In the genomic region with DNA sequence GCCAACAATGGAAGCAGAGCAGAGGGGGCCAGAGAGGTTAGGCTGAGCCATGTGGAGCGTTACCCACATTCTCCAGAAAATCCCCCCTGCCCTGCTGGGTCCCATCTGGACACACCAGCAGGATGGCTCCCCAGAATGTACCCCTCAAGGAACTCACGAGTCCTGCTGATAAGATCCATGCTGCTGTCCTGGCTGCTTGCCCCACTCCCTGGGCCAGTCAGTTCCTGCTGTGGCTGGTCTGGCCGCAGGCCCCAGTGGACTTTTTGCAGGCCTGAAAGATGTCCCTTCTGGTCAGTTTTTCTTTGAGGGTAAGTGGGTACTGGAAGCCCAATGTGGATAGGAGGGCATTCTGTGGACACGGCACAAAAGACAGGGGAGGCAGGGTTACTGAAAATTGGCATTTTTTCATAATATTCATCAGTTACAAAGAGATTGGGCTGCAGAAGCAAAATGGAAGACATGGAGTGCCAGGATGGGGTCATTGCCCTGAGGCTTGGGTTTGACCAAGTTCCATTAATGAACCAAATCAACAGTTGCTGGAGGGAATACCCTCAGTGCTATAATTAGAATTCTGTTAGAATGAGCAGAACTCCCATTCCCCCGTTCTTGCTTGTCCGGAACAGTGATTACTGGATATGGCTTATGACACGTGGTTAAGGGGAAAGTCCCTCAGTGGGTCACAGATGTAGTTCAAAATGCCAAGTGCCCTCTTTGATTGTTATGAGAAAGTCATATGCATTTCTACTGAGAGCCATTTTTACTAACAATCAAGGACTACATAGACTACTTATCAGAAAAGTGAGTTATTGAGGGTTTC, we compare ENCODE assay signal across 11 cellular contexts.
"Had no signal": no experiment of that assay in that cellular context is flagged by ENCODE, and none has a peak within 500 bp of the region (broad histone marks: within the 10 kb centered on the region; RNA-seq: fewer than 3 reads in every experiment).

No MANE protein-coding gene starts in this region.

- ATAC-seq: esophagus mucosa, right cardiac atrium, upper lobe of right lung had no signal

- H3K36me3 ChIP-seq: cardiac muscle cell, upper lobe of right lung had no signal

- H3K9me3 ChIP-seq: upper lobe of right lung had no signal

- H3K27ac ChIP-seq: cardiac muscle cell, upper lobe of right lung had no signal

- H3K27me3 Mint-ChIP-seq: progenitor cell of endocrine pancreas had no signal

- H3K4me3 ChIP-seq: cardiac muscle cell, smooth muscle cell, upper lobe of right lung had no signal

- H3K27ac Mint-ChIP-seq: mesothelial cell of epicardium, progenitor cell of endocrine pancreas had no signal

- H3K4me1 Mint-ChIP-seq: mesothelial cell of epicardium had no signal

- H3K27me3 ChIP-seq: cardiac muscle cell, upper lobe of right lung had no signal

- DNase-seq: activated gamma-delta T cell, hypothalamus, kidney glomerular epithelial cell, right cardiac atrium, T-helper 9 cell, upper lobe of right lung had no signal

- H3K4me2 ChIP-seq: smooth muscle cell had no signal

- H3K4me3 Mint-ChIP-seq: mesothelial cell of epicardium had no signal
